In the genomic region with DNA sequence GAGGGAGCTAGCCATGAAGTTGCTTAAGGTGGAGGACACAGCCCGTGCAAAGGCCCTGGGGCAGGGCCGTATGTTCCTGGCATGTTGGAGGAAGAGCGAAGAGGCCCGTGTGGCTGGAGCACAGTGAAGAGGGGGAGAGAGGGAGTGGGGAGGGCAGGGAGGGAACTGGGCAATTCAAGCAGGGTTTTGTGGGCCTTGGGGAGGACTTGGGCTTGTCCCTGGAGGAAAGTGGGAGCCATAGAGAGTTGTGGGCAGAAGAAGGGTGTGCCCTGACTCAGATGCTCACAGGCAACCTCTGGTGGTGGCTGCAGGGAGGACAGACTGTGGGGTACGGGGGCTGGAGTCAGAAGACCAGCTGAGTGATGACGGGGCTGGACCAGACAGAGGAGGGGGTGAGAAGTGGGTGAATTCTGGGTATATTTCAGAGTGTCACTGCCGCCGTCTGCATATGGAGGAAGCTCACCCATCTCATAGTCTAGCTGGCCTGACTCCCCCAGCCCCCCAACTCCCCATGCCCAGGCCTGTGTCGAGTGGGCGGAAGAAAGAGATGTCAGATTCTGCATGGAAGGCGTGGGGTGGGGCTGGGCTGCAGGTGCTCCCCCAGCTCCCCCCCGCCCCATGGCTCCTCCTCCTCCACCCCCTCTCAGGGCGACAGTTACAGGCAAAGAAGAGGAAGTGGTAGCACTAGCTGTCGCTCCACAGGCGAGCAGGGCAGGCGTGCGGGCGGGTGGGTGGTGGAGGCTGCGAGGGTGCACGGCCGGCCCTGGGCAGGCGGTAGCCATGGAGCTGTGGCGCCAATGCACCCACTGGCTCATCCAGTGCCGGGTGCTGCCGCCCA, we compare ENCODE assay signal across 1 cellular context.
TF ChIP-seq lines count a peak whose summit lies in the region.

A gene with protein sequence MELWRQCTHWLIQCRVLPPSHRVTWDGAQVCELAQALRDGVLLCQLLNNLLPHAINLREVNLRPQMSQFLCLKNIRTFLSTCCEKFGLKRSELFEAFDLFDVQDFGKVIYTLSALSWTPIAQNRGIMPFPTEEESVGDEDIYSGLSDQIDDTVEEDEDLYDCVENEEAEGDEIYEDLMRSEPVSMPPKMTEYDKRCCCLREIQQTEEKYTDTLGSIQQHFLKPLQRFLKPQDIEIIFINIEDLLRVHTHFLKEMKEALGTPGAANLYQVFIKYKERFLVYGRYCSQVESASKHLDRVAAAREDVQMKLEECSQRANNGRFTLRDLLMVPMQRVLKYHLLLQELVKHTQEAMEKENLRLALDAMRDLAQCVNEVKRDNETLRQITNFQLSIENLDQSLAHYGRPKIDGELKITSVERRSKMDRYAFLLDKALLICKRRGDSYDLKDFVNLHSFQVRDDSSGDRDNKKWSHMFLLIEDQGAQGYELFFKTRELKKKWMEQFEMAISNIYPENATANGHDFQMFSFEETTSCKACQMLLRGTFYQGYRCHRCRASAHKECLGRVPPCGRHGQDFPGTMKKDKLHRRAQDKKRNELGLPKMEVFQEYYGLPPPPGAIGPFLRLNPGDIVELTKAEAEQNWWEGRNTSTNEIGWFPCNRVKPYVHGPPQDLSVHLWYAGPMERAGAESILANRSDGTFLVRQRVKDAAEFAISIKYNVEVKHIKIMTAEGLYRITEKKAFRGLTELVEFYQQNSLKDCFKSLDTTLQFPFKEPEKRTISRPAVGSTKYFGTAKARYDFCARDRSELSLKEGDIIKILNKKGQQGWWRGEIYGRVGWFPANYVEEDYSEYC (plus strand): TSS at position 681 of the 838 bp plus-strand sequence. CDS start 100 bp downstream, at position 781.

TF ChIP-seq in K562, 482 proteins besides CTCF, POLR2A, EP300 and RAD21 (continued from another document):
- TF ChIP-seq MAZ (CRISPR knock-in tag; conservative IDR thresholded peaks at IDR 0.05 in 1 of 2, IDR thresholded peaks at IDR 0.05 in 1 of 2) (peak; percentile 57 to 65; a peak in 1 of 4 replicates), CREM (IDR thresholded peaks at IDR 0.05; ENCODE audit: low read depth) (peak; percentile 70; the same call in 1 of the 2 replicates), KAT2B (IDR thresholded peaks at IDR 0.05; ENCODE audit: low read depth, low read length) (no peak), POLR2H (tag; IDR thresholded peaks at IDR 0.05; ENCODE audit: low read depth) (no peak), RHOXF2B (CRISPR knock-in tag; conservative IDR thresholded peaks at IDR 0.05) (no peak), YY1 (IDR thresholded peaks at IDR 0.05; ENCODE audit: borderline replicate concordance in 1 of 3, control insufficient read depth in 1 of 3, extremely low read depth in 1 of 3, insufficient read depth in 3 of 3, insufficient read length in 1 of 3, insufficient replicate concordance in 2 of 3, low read depth in 1 of 3, low read length in 2 of 3) (peak in 1 of 3 experiments; percentile 28), TCFL5 (CRISPR knock-in tag; conservative IDR thresholded peaks at IDR 0.05) (no peak), RCOR1 (IDR thresholded peaks at IDR 0.05; ENCODE audit: borderline replicate concordance in 1 of 2, low read depth in 2 of 2, low read length in 2 of 2) (0 out of 4 replicates have a peak, but pooled peaks of 1 of the 2 experiments have one; percentile 15), SPI1 (IDR thresholded peaks at IDR 0.05; ENCODE audit: borderline replicate concordance, low read depth, low read length) (peak; percentile 98), MYNN (IDR thresholded peaks at IDR 0.05) (no peak), MYNN (CRISPR knock-in tag; IDR thresholded peaks at IDR 0.05) (no peak), KDM2B (CRISPR knock-in tag; IDR thresholded peaks at IDR 0.05) (no peak), POLR2B (IDR thresholded peaks at IDR 0.05; ENCODE audit: low read depth, partially characterized antibody) (no peak), FOXK2 (conservative IDR thresholded peaks at IDR 0.05 in 1 of 2, IDR thresholded peaks at IDR 0.05 in 1 of 2; ENCODE audit: low read depth in 2 of 2) (no peak), PTBP1 (IDR thresholded peaks at IDR 0.05; ENCODE audit: low read depth, low read length) (peak; percentile 94; the same call in 1 of the 2 replicates), ZFP36 (IDR thresholded peaks at IDR 0.05; ENCODE audit: low read depth, low read length, partially characterized antibody) (peak; percentile 94), CBX1 (IDR thresholded peaks at IDR 0.05; ENCODE audit: low read depth) (peak; percentile 69; the same call in 1 of the 2 replicates), ETV1 (tag; conservative IDR thresholded peaks at IDR 0.05; ENCODE audit: low read depth) (no peak), ZNF263 (CRISPR knock-in tag; IDR thresholded peaks at IDR 0.05; ENCODE audit: borderline replicate concordance) (peak; percentile 98), RBM39 (optimal IDR thresholded peaks at IDR 0.05; ENCODE audit: low read depth, low read length) (no peak), TAF7 (tag; IDR thresholded peaks at IDR 0.05) (0 out of 2 replicates have a peak, but pooled peaks have one; percentile 11), TAF15 (IDR thresholded peaks at IDR 0.05; ENCODE audit: low read depth, low read length) (no peak), NONO (IDR thresholded peaks at IDR 0.05; ENCODE audit: low read depth in 2 of 2, low read length in 1 of 2) (peak in 1 of 2 experiments; percentile 24; a peak in 1 of 4 replicates), HLTF (IDR thresholded peaks at IDR 0.05) (0 out of 2 replicates have a peak, but pooled peaks have one; percentile 22), ZNF507 (tag; conservative IDR thresholded peaks at IDR 0.05) (no peak), ATF1 (CRISPR knock-in tag; IDR thresholded peaks at IDR 0.05) (no peak), ATF1 (tag; IDR thresholded peaks at IDR 0.05) (peak; percentile 40; the same call in 1 of the 2 replicates), TCF7 (IDR thresholded peaks at IDR 0.05; ENCODE audit: borderline replicate concordance) (no peak), ZNF12 (CRISPR knock-in tag; IDR thresholded peaks at IDR 0.05) (no peak), ZNF431 (CRISPR knock-in tag; IDR thresholded peaks at IDR 0.05) (0 out of 2 replicates have a peak, but pooled peaks have one; percentile 17), PHF20 (IDR thresholded peaks at IDR 0.05; ENCODE audit: partially characterized antibody) (peak; percentile 63)
- TF ChIP-seq, protein P1, sequence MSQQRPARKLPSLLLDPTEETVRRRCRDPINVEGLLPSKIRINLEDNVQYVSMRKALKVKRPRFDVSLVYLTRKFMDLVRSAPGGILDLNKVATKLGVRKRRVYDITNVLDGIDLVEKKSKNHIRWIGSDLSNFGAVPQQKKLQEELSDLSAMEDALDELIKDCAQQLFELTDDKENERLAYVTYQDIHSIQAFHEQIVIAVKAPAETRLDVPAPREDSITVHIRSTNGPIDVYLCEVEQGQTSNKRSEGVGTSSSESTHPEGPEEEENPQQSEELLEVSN (IDR thresholded peaks at IDR 0.05; ENCODE audit: borderline replicate concordance in 1 of 2, extremely low read depth in 1 of 2, insufficient read depth in 1 of 2, insufficient read length in 1 of 2, low read depth in 1 of 2, low read length in 1 of 2, poor library complexity in 1 of 2, severe bottlenecking in 1 of 2): peak in 1 of 2 experiments; percentile 34
- TF ChIP-seq, protein P2, sequence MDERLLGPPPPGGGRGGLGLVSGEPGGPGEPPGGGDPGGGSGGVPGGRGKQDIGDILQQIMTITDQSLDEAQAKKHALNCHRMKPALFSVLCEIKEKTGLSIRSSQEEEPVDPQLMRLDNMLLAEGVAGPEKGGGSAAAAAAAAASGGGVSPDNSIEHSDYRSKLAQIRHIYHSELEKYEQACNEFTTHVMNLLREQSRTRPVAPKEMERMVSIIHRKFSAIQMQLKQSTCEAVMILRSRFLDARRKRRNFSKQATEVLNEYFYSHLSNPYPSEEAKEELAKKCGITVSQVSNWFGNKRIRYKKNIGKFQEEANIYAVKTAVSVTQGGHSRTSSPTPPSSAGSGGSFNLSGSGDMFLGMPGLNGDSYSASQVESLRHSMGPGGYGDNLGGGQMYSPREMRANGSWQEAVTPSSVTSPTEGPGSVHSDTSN (CRISPR knock-in tag; IDR thresholded peaks at IDR 0.05; ENCODE audit: low read depth): no peak
- TF ChIP-seq, protein P2 (tag; conservative IDR thresholded peaks at IDR 0.05; ENCODE audit: low read depth): 0 out of 2 replicates have a peak, but pooled peaks have one; percentile 6
- TF ChIP-seq, protein P3, sequence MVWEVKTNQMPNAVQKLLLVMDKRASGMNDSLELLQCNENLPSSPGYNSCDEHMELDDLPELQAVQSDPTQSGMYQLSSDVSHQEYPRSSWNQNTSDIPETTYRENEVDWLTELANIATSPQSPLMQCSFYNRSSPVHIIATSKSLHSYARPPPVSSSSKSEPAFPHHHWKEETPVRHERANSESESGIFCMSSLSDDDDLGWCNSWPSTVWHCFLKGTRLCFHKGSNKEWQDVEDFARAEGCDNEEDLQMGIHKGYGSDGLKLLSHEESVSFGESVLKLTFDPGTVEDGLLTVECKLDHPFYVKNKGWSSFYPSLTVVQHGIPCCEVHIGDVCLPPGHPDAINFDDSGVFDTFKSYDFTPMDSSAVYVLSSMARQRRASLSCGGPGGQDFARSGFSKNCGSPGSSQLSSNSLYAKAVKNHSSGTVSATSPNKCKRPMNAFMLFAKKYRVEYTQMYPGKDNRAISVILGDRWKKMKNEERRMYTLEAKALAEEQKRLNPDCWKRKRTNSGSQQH (CRISPR knock-in tag; IDR thresholded peaks at IDR 0.05): no peak
- TF ChIP-seq, protein P4, sequence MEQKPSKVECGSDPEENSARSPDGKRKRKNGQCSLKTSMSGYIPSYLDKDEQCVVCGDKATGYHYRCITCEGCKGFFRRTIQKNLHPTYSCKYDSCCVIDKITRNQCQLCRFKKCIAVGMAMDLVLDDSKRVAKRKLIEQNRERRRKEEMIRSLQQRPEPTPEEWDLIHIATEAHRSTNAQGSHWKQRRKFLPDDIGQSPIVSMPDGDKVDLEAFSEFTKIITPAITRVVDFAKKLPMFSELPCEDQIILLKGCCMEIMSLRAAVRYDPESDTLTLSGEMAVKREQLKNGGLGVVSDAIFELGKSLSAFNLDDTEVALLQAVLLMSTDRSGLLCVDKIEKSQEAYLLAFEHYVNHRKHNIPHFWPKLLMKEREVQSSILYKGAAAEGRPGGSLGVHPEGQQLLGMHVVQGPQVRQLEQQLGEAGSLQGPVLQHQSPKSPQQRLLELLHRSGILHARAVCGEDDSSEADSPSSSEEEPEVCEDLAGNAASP (IDR thresholded peaks at IDR 0.05): no peak
- TF ChIP-seq, protein P5, sequence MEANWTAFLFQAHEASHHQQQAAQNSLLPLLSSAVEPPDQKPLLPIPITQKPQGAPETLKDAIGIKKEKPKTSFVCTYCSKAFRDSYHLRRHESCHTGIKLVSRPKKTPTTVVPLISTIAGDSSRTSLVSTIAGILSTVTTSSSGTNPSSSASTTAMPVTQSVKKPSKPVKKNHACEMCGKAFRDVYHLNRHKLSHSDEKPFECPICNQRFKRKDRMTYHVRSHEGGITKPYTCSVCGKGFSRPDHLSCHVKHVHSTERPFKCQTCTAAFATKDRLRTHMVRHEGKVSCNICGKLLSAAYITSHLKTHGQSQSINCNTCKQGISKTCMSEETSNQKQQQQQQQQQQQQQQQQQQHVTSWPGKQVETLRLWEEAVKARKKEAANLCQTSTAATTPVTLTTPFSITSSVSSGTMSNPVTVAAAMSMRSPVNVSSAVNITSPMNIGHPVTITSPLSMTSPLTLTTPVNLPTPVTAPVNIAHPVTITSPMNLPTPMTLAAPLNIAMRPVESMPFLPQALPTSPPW (CRISPR knock-in tag; IDR thresholded peaks at IDR 0.05): peak; percentile 97
- TF ChIP-seq, protein P6, sequence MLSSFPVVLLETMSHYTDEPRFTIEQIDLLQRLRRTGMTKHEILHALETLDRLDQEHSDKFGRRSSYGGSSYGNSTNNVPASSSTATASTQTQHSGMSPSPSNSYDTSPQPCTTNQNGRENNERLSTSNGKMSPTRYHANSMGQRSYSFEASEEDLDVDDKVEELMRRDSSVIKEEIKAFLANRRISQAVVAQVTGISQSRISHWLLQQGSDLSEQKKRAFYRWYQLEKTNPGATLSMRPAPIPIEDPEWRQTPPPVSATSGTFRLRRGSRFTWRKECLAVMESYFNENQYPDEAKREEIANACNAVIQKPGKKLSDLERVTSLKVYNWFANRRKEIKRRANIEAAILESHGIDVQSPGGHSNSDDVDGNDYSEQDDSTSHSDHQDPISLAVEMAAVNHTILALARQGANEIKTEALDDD (IDR thresholded peaks at IDR 0.05): no peak
